ENCODE assay signal across 19 cellular contexts in the genomic region with DNA sequence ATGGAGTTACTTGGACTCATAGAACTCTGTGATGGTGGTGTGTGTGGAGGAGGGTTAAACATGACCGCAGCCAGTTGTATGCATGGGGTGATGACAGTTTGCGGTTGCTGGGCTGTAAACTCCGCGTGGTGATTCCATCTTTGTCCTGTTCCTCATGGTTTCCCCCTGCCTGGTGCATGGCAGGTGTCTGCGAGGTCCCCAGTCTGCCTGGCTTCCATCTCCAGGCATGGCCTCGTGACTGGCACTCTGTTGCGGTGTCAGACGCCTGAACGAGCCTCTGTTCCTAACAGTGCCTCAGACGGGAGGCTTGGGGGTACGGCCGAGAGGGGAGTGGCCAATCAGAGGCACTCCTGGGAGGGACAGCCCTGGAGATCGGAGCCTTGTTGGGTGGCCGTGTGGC. TPM values are rescaled to one million over a fixed set of nuclear protein-coding genes. Genes with fewer than 3 reads are reported as not detected.
DNase-seq lines count a peak whose midpoint lies in the region; ATAC-seq and TF ChIP-seq lines count a peak whose summit lies in the region.
"Had no signal": no experiment of that assay in that cellular context is flagged by ENCODE, and none has a peak within 500 bp of the region (broad histone marks: within the 10 kb centered on the region; RNA-seq: fewer than 3 reads in every experiment).

No MANE protein-coding gene starts in this region.

- no peak overlapping the region for H2AFZ ChIP-seq in neuronal stem cell (ENCODE audit: low read length)

- H3K27me3 ChIP-seq in neuronal stem cell (ENCODE audit: control insufficient read depth in 3 of 3, insufficient read depth in 3 of 3, low read depth in 1 of 3, low read length in 3 of 3) (peaks cover 0 to 14% (median 0%) of the 10 kb centered on the region in 3 experiments), testis (no peaks in the 10 kb centered on the region), adrenal gland (no peaks in the 10 kb centered on the region)
- H3K27me3 ChIP-seq: Peyer's patch had no signal

- H2BK120ac ChIP-seq in neuronal stem cell (ENCODE audit: low read depth, low read length): no peak overlapping the region

- no peak overlapping the region for H3K4ac ChIP-seq in neuronal stem cell (ENCODE audit: low read length)

- no peaks in the 10 kb centered on the region for H3K27me3 Mint-ChIP-seq in activated naive CD8-positive, alpha-beta T cell treated with anti-CD3 and anti-CD28 coated beads, Interleukin-2, amount 10 ng/mL, durations not matched to agents 7 days and 5 days
- H3K27me3 Mint-ChIP-seq in activated naive CD8-positive, alpha-beta T cell treated with anti-CD3 and anti-CD28 coated beads, Interleukin-2, amount 50 U/mL, for 24 hours: no peaks in the 10 kb centered on the region
- peaks cover 6% of the 10 kb centered on the region for H3K27me3 Mint-ChIP-seq in WTC11 (ENCODE audit: low read depth)
- H3K27me3 Mint-ChIP-seq: CD4-positive, CD25-positive, alpha-beta regulatory T cell had no signal

- H2BK15ac ChIP-seq in neuronal stem cell (ENCODE audit: low read length): no peak overlapping the region

- no peaks in the 10 kb centered on the region for H3K79me1 ChIP-seq in neuronal stem cell (ENCODE audit: low read depth, low read length)

- H3K4me2 ChIP-seq in neuronal stem cell (ENCODE audit: insufficient read depth, low read length, poor library complexity, severe bottlenecking): no peak overlapping the region

- no peak for ATAC-seq in activated naive CD8-positive, alpha-beta T cell treated with anti-CD3 and anti-CD28 coated beads, Interleukin-2, amount 10 ng/mL, durations not matched to agents 7 days and 5 days (ENCODE audit: low read depth)
- no peak for ATAC-seq in activated naive CD8-positive, alpha-beta T cell treated with anti-CD3 and anti-CD28 coated beads, Interleukin-2, amount 50 U/mL, for 24 hours
- peak; percentile 50 for ATAC-seq in WTC11
- ATAC-seq: Right ventricle myocardium inferior had no signal

- H3K9me3 ChIP-seq in neuronal stem cell (replicated peaks in 1 of 2; ENCODE audit: control insufficient read depth in 2 of 2, insufficient read depth in 1 of 2, low read depth in 1 of 2, low read length in 2 of 2) (peaks cover 0 to 3% of the 10 kb centered on the region in 2 donors), testis (no peaks in the 10 kb centered on the region), adrenal gland (replicated peaks in 1 of 3) (no peaks in the 10 kb centered on the region)
- H3K9me3 ChIP-seq: Peyer's patch had no signal

- WGBS in neuronal stem cell (ENCODE audit: extremely low coverage in 2 of 2, insufficient read length in 2 of 2, insufficient replicate concordance in 1 of 2), 2 donors: no CpG with 5 or more reads among the region's 14 CpGs
- 88 to 96% methylated on average over 9 to 14 of the region's 14 CpGs for WGBS in testis, 2 donors
- 84 to 92% (median 87%) methylated on average over 14 of the region's 14 CpGs for WGBS in adrenal gland, 4 donors

- H3K9ac ChIP-seq in neuronal stem cell (ENCODE audit: low read depth, low read length, poor library complexity): no peak overlapping the region

- DNase-seq in activated naive CD8-positive, alpha-beta T cell treated with anti-CD3 and anti-CD28 coated beads, Interleukin-2, amount 10 ng/mL, durations not matched to agents 7 days and 5 days: peak; percentile 7
- DNase-seq in activated naive CD8-positive, alpha-beta T cell treated with anti-CD3 and anti-CD28 coated beads, Interleukin-2, amount 50 U/mL, for 24 hours: no peak
- DNase-seq in WTC11 (ENCODE audit: low spot score): no peak
- no peak for DNase-seq in neuronal stem cell (ENCODE audit: low spot score)
- DNase-seq in testis: no peak
- no peak for DNase-seq in GM19238 (ENCODE audit: insufficient read length, low spot score)
- no peak for DNase-seq in adrenal gland
- DNase-seq in foreskin fibroblast: no peak
- DNase-seq: 8988T; CD4-positive, CD25-positive, alpha-beta regulatory T cell; COR-L47; DMS 273 treated with DMSO at 0.1 percent for 48 hours; HCEC 1CT; NCI-H1105; NCI-H2081; NCI-H446 treated with DMSO at 0.1 percent for 48 hours had no signal

- no peak overlapping the region for H2BK12ac ChIP-seq in neuronal stem cell (ENCODE audit: low read length)

- no peak overlapping the region for H3K23ac ChIP-seq in neuronal stem cell (ENCODE audit: low read depth, low read length, poor library complexity)

- no peaks in the 10 kb centered on the region for H3K9me3 Mint-ChIP-seq in activated naive CD8-positive, alpha-beta T cell treated with anti-CD3 and anti-CD28 coated beads, Interleukin-2, amount 10 ng/mL, durations not matched to agents 7 days and 5 days
- no peaks in the 10 kb centered on the region for H3K9me3 Mint-ChIP-seq in activated naive CD8-positive, alpha-beta T cell treated with anti-CD3 and anti-CD28 coated beads, Interleukin-2, amount 50 U/mL, for 24 hours
- H3K9me3 Mint-ChIP-seq in WTC11: peaks cover 7% of the 10 kb centered on the region; the same call in 1 of the 2 replicates

- POLR2A ChIA-PET in activated naive CD8-positive, alpha-beta T cell treated with anti-CD3 and anti-CD28 coated beads, Interleukin-2, amount 10 ng/mL, durations not matched to agents 7 days and 5 days (lab: Charles Lee): no interaction called here
- POLR2A ChIA-PET in WTC11 (lab: Charles Lee): no interaction called here

- H3K4me3 ChIP-seq in neuronal stem cell (ENCODE audit: low read length in 2 of 2) (peak overlapping the region in 1 of 2 donors; percentile 31), testis (no peak overlapping the region), adrenal gland (no peak overlapping the region), foreskin fibroblast (ENCODE audit: low read depth in 1 of 2, low read length in 2 of 2) (no peak overlapping the region)
- H3K4me3 ChIP-seq: Peyer's patch had no signal

- TF ChIP-seq CTCF in WTC11 (IDR thresholded peaks at IDR 0.05) (no peak), testis (IDR thresholded peaks at IDR 0.05) (no peak), adrenal gland (IDR thresholded peaks at IDR 0.05) (no peak), foreskin fibroblast (IDR thresholded peaks at IDR 0.05; ENCODE audit: low read depth, low read length) (no peak)

- no peaks in the 10 kb centered on the region for H3K36me3 Mint-ChIP-seq in activated naive CD8-positive, alpha-beta T cell treated with anti-CD3 and anti-CD28 coated beads, Interleukin-2, amount 10 ng/mL, durations not matched to agents 7 days and 5 days
- no peaks in the 10 kb centered on the region for H3K36me3 Mint-ChIP-seq in activated naive CD8-positive, alpha-beta T cell treated with anti-CD3 and anti-CD28 coated beads, Interleukin-2, amount 50 U/mL, for 24 hours (ENCODE audit: low read depth)
- H3K36me3 Mint-ChIP-seq in WTC11: no peaks in the 10 kb centered on the region
- H3K36me3 Mint-ChIP-seq: CD4-positive, CD25-positive, alpha-beta regulatory T cell; IgD-negative memory B cell had no signal

- CTCF ChIA-PET in WTC11 (lab: Charles Lee): no interaction called here

- H3K14ac ChIP-seq in neuronal stem cell (ENCODE audit: low read length): peak overlapping the region; percentile 77

- intact Hi-C loops in testis (cut with DNase I; ENCODE audit: low total_unique reads) (no loop called here), adrenal gland (cut with DNase I) (no loop called here)

- H4K91ac ChIP-seq in neuronal stem cell (ENCODE audit: low read depth, low read length, poor library complexity): no peak overlapping the region

- peaks cover 2% of the 10 kb centered on the region for H3K4me1 Mint-ChIP-seq in activated naive CD8-positive, alpha-beta T cell treated with anti-CD3 and anti-CD28 coated beads, Interleukin-2, amount 10 ng/mL, durations not matched to agents 7 days and 5 days
- no peaks in the 10 kb centered on the region for H3K4me1 Mint-ChIP-seq in activated naive CD8-positive, alpha-beta T cell treated with anti-CD3 and anti-CD28 coated beads, Interleukin-2, amount 50 U/mL, for 24 hours
- no peaks in the 10 kb centered on the region for H3K4me1 Mint-ChIP-seq in WTC11
- H3K4me1 Mint-ChIP-seq: CD4-positive, CD25-positive, alpha-beta regulatory T cell had no signal

- peaks cover 2 to 5% of the 10 kb centered on the region in 2 donors for H3K4me1 ChIP-seq in neuronal stem cell (ENCODE audit: control insufficient read depth in 2 of 2, insufficient read depth in 1 of 2, low read depth in 1 of 2, low read length in 2 of 2)
- peaks cover 8% of the 10 kb centered on the region for H3K4me1 ChIP-seq in testis
- H3K4me1 ChIP-seq in adrenal gland (replicated peaks in 1 of 2): no peaks in the 10 kb centered on the region
- H3K4me1 ChIP-seq: Peyer's patch had no signal

- TF ChIP-seq POLR2A in testis (IDR thresholded peaks at IDR 0.05) (no peak), adrenal gland (IDR thresholded peaks at IDR 0.05) (no peak)

- no peak overlapping the region for H3K27ac Mint-ChIP-seq in activated naive CD8-positive, alpha-beta T cell treated with anti-CD3 and anti-CD28 coated beads, Interleukin-2, amount 10 ng/mL, durations not matched to agents 7 days and 5 days
- no peak overlapping the region for H3K27ac Mint-ChIP-seq in activated naive CD8-positive, alpha-beta T cell treated with anti-CD3 and anti-CD28 coated beads, Interleukin-2, amount 50 U/mL, for 24 hours
- no peak overlapping the region for H3K27ac Mint-ChIP-seq in WTC11
- H3K27ac Mint-ChIP-seq: CD4-positive, CD25-positive, alpha-beta regulatory T cell; IgD-negative memory B cell had no signal

- no peak overlapping the region for H3K4me3 Mint-ChIP-seq in activated naive CD8-positive, alpha-beta T cell treated with anti-CD3 and anti-CD28 coated beads, Interleukin-2, amount 10 ng/mL, durations not matched to agents 7 days and 5 days
- no peak overlapping the region for H3K4me3 Mint-ChIP-seq in activated naive CD8-positive, alpha-beta T cell treated with anti-CD3 and anti-CD28 coated beads, Interleukin-2, amount 50 U/mL, for 24 hours
- no peak overlapping the region for H3K4me3 Mint-ChIP-seq in WTC11
- H3K4me3 Mint-ChIP-seq: CD4-positive, CD25-positive, alpha-beta regulatory T cell; IgD-negative memory B cell had no signal

- peaks cover 0 to 3% of the 10 kb centered on the region in 2 donors for H3K36me3 ChIP-seq in neuronal stem cell (replicated peaks in 1 of 2; ENCODE audit: control insufficient read depth in 2 of 2, insufficient read depth in 2 of 2, low read length in 2 of 2)
- H3K36me3 ChIP-seq in testis (ENCODE audit: low read depth, missing control alignments): no peaks in the 10 kb centered on the region
- no peaks in the 10 kb centered on the region for H3K36me3 ChIP-seq in adrenal gland (replicated peaks in 1 of 2)
- H3K36me3 ChIP-seq: Peyer's patch had no signal

- no peak overlapping the region for H2AK5ac ChIP-seq in neuronal stem cell (ENCODE audit: low read depth, low read length)

- H2BK5ac ChIP-seq in neuronal stem cell (ENCODE audit: low read length): no peak overlapping the region

- no peak overlapping the region for H3K18ac ChIP-seq in neuronal stem cell (ENCODE audit: low read length)

- H3K27ac ChIP-seq in neuronal stem cell (replicated peaks; ENCODE audit: low read length): no peak overlapping the region
- H3K27ac ChIP-seq in testis: peak overlapping the region; percentile 18 to 56
- H3K27ac ChIP-seq in adrenal gland: no peak overlapping the region
- H3K27ac ChIP-seq: Peyer's patch had no signal

- no peak overlapping the region for H4K8ac ChIP-seq in neuronal stem cell (ENCODE audit: low read depth, low read length)

RNA-seq across cellular contexts. Expression of a gene that starts 33.9 kb away (rescaled TPM):
- total RNA-seq in activated naive CD8-positive, alpha-beta T cell treated with anti-CD3 and anti-CD28 coated beads, Interleukin-2, amount 10 ng/mL, durations not matched to agents 7 days and 5 days: under 1 TPM; 0.28 to 0.42 TPM
- total RNA-seq in WTC11 (2021) (52.2 to 64.1 TPM (median 57.4 TPM) in 3 replicates), testis (10 to 100 TPM; 18.3 to 29.4 TPM), adrenal gland (100 to 1,000 TPM in 1 of 8 donors, 10 to 100 TPM in 7; 41.1 to 111 (median 64.7) TPM)
- polyA plus RNA-seq in neuronal stem cell (2013, experiment 1 of 2): 24.7 TPM
- 25.6 TPM for polyA plus RNA-seq in neuronal stem cell (2013, experiment 2 of 2)
- polyA plus RNA-seq in testis (ENCODE audit: insufficient read depth, low read depth, low replicate concordance) (20.2 TPM), adrenal gland (10 to 100 TPM; 15.2 to 37.9 (median 28.4) TPM)
- polyA plus RNA-seq: CD4-positive, CD25-positive, alpha-beta regulatory T cell; IgD-negative memory B cell had no signal

Comparison
In these comparisons a context has a peak if more than half of its experiments do, and no peak if none do; other contexts are left out.
1. H3K27ac ChIP-seq: peak in testis (2 of 2); none in neuronal stem cell (single experiment) and adrenal gland (0 of 5).
2. RNA of a gene that starts 33.9 kb away (total RNA-seq): 41.1 to 111 TPM in adrenal gland, 52.2 to 64.1 TPM in WTC11 and 18.3 to 29.4 TPM in testis; 0.28 to 0.42 TPM in activated naive CD8-positive, alpha-beta T cell treated with anti-CD3 and anti-CD28 coated beads, Interleukin-2, amount 10 ng/mL, durations not matched to agents 7 days and 5 days; every median in the first group is over 10 times any median in the second.